22 cellular contexts compared by ENCODE assay signal in genomic region chr14:98897605-98898309, GRCh38.
"Had no signal": no experiment of that assay in that cellular context is flagged by ENCODE, and none has a peak within 500 bp of the region (broad histone marks: within the 10 kb centered on the region; RNA-seq: fewer than 3 reads in every experiment).

No MANE protein-coding gene starts in this region.

- H3K4me1 ChIP-seq: SJCRH30 had no signal

- DNase-seq: activated CD4-positive, alpha-beta T cell treated with anti-CD3 and anti-CD28 coated beads for 48 hours; activated CD4-positive, alpha-beta T cell treated with anti-CD3 and anti-CD28 coated beads, Interleukin-2, amount 50 U/mL, for 4 hours; activated CD4-positive, CD25-positive, alpha-beta regulatory T cell treated with anti-CD3 and anti-CD28 coated beads, Interleukin-2, amount 50 U/mL, for 72 hours; activated CD8-positive, alpha-beta T cell treated with anti-CD3 and anti-CD28 coated beads, Interleukin-2, amount 10 ng/mL, durations not matched to agents 7 days and 5 days; activated gamma-delta T cell; activated naive CD4-positive, alpha-beta T cell treated with anti-CD3 and anti-CD28 coated beads, Interleukin-2, amount 10 ng/mL, durations not matched to agents 7 days and 5 days; activated naive CD8-positive, alpha-beta T cell treated with anti-CD3 and anti-CD28 coated beads for 36 hours; activated T-cell treated with anti-CD3 and anti-CD28 coated beads, Interleukin-2, amount 50 U/mL, for 4 hours; brain microvascular endothelial cell; Karpas-422; NCI-H146; NCI-H187 treated with DMSO at 0.1 percent for 48 hours; NCI-H2081 treated with DMSO at 0.1 percent for 48 hours; NCI-H510A; NCI-H526 treated with DMSO at 0.1 percent for 48 hours; NCI-H82; Right ventricle myocardium superior; SJCRH30; SK-N-SH; T-helper 1 cell had no signal

- FAIRE-seq: K562 had no signal

- H3K9ac ChIP-seq: SK-N-SH had no signal

- ATAC-seq: activated CD8-positive, alpha-beta T cell treated with anti-CD3 and anti-CD28 coated beads, Interleukin-2, amount 10 ng/mL, durations not matched to agents 7 days and 5 days; activated T-cell treated with anti-CD3 and anti-CD28 coated beads, Interleukin-2, amount 50 U/mL, for 4 hours; K562 had no signal

- H3K4me3 Mint-ChIP-seq: activated CD8-positive, alpha-beta T cell treated with anti-CD3 and anti-CD28 coated beads, Interleukin-2, amount 10 ng/mL, durations not matched to agents 7 days and 5 days; activated naive CD4-positive, alpha-beta T cell treated with anti-CD3 and anti-CD28 coated beads, Interleukin-2, amount 10 ng/mL, durations not matched to agents 7 days and 5 days; activated naive CD8-positive, alpha-beta T cell treated with anti-CD3 and anti-CD28 coated beads for 36 hours; activated T-cell treated with anti-CD3 and anti-CD28 coated beads, Interleukin-2, amount 50 U/mL, for 4 hours; central memory CD8-positive, alpha-beta T cell had no signal

- H3K27ac Mint-ChIP-seq: activated CD8-positive, alpha-beta T cell treated with anti-CD3 and anti-CD28 coated beads, Interleukin-2, amount 10 ng/mL, durations not matched to agents 7 days and 5 days; activated naive CD4-positive, alpha-beta T cell treated with anti-CD3 and anti-CD28 coated beads, Interleukin-2, amount 10 ng/mL, durations not matched to agents 7 days and 5 days; activated naive CD8-positive, alpha-beta T cell treated with anti-CD3 and anti-CD28 coated beads for 36 hours had no signal

- H3K4me3 ChIP-seq: K562, SJCRH30 had no signal

- H3K4me1 Mint-ChIP-seq: activated naive CD4-positive, alpha-beta T cell treated with anti-CD3 and anti-CD28 coated beads, Interleukin-2, amount 10 ng/mL, durations not matched to agents 7 days and 5 days; central memory CD8-positive, alpha-beta T cell had no signal

- H3K27me3 Mint-ChIP-seq: activated naive CD8-positive, alpha-beta T cell treated with anti-CD3 and anti-CD28 coated beads for 36 hours; central memory CD8-positive, alpha-beta T cell had no signal

- H3K27me3 ChIP-seq: brain microvascular endothelial cell, SJCRH30 had no signal

- H3K4me2 ChIP-seq: SK-N-SH had no signal

- H3K9me3 ChIP-seq: SJCRH30, SK-N-SH had no signal

- H3K27ac ChIP-seq: brain microvascular endothelial cell, SJCRH30 had no signal

- H3K36me3 Mint-ChIP-seq: activated naive CD4-positive, alpha-beta T cell treated with anti-CD3 and anti-CD28 coated beads, Interleukin-2, amount 10 ng/mL, durations not matched to agents 7 days and 5 days; activated naive CD8-positive, alpha-beta T cell treated with anti-CD3 and anti-CD28 coated beads for 36 hours had no signal

- H3K36me3 ChIP-seq: brain microvascular endothelial cell, SJCRH30 had no signal

- H3K9me3 Mint-ChIP-seq: activated naive CD4-positive, alpha-beta T cell treated with anti-CD3 and anti-CD28 coated beads, Interleukin-2, amount 10 ng/mL, durations not matched to agents 7 days and 5 days; activated T-cell treated with anti-CD3 and anti-CD28 coated beads, Interleukin-2, amount 50 U/mL, for 4 hours; central memory CD8-positive, alpha-beta T cell had no signal
